1 cellular context compared by ENCODE assay signal in genomic region chr16:68247400-68247799, GRCh38.
TF ChIP-seq lines count a peak whose summit lies in the region.

No MANE protein-coding gene starts in this region.

TF ChIP-seq in SK-N-SH, 30 proteins besides CTCF, POLR2A, EP300 and RAD21 (continued from another document):
- TF ChIP-seq TEAD4 (IDR thresholded peaks at IDR 0.05; ENCODE audit: borderline replicate concordance, insufficient read depth), result no peak
